18 cellular contexts compared by ENCODE assay signal in genomic region chr2:239728751-239729150, GRCh38.
"Had no signal": no experiment of that assay in that cellular context is flagged by ENCODE, and none has a peak within 500 bp of the region (broad histone marks: within the 10 kb centered on the region; RNA-seq: fewer than 3 reads in every experiment).

No MANE protein-coding gene starts in this region.

- H3K9me3 ChIP-seq: breast epithelium, suprapubic skin had no signal

- H3K27me3 ChIP-seq: hepatocyte, tibial nerve had no signal

- ATAC-seq: activated CD8-positive, alpha-beta T cell treated with anti-CD3 and anti-CD28 coated beads for 36 hours; activated naive CD8-positive, alpha-beta T cell treated with anti-CD3 and anti-CD28 coated beads, Interleukin-2, amount 50 U/mL, for 24 hours; activated T-cell treated with anti-CD3 and anti-CD28 coated beads, Interleukin-2, amount 50 U/mL, for 4 hours; activated T-helper 17 cell treated with anti-CD3 and anti-CD28 coated beads, Interleukin-2, amount 50 U/mL, for 72 hours; naive thymus-derived CD4-positive, alpha-beta T cell had no signal

- DNase-seq: activated B cell treated with CpG ODN at 0.5 μM for 24 hours; activated CD4-positive, alpha-beta T cell treated with anti-CD3 and anti-CD28 coated beads, Interleukin-2, amount 50 U/mL, for 1 hour; activated CD8-positive, alpha-beta T cell treated with anti-CD3 and anti-CD28 coated beads for 36 hours; activated naive CD8-positive, alpha-beta T cell treated with anti-CD3 and anti-CD28 coated beads, Interleukin-2, amount 50 U/mL, for 24 hours; activated T-cell treated with anti-CD3 and anti-CD28 coated beads, Interleukin-2, amount 50 U/mL, for 4 hours; effector CD8-positive, alpha-beta T cell; islet precursor cell; naive thymus-derived CD4-positive, alpha-beta T cell; stimulated activated naive CD4-positive, alpha-beta T cell; T-helper 1 cell had no signal

- FAIRE-seq: colon, endometrium, frontal cortex had no signal

- H3K36me3 ChIP-seq: breast epithelium, suprapubic skin, tibial nerve had no signal

- H3K27ac ChIP-seq: breast epithelium, hepatocyte, suprapubic skin, tibial nerve had no signal

- H3K4me3 ChIP-seq: breast epithelium, hepatocyte, suprapubic skin, tibial nerve had no signal

- H3K4me1 ChIP-seq: breast epithelium had no signal
